ENCODE assay signal across 24 cellular contexts in the genomic region with DNA sequence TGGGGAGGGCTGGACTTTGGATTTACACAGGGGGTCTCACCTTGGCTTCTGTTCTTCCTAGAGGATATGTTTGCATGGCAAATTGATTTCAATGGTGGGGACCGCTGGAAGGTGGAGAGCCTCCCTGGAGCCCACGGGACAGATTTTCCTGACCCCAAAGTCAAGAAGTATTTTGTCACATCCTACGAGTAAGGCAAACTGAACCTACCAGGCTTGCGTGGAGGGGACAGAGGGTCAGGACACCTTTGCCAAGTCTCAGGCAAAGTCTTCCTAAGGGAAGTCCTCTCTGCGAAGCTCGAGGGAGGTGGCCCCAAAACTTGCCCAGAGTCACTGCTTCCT. TPM values are rescaled to one million over a fixed set of nuclear protein-coding genes. Genes with fewer than 3 reads are reported as not detected.
"Had no signal": no experiment of that assay in that cellular context is flagged by ENCODE, and none has a peak within 500 bp of the region (broad histone marks: within the 10 kb centered on the region; RNA-seq: fewer than 3 reads in every experiment).

No MANE protein-coding gene starts in this region.

- H3K4me1 ChIP-seq: adrenal gland, ascending aorta, tibial artery had no signal

- H3K27ac Mint-ChIP-seq: activated CD4-positive, alpha-beta memory T cell treated with anti-CD3 and anti-CD28 coated beads, Interleukin-2, amount 10 ng/mL, durations not matched to agents 7 days and 5 days; activated naive CD8-positive, alpha-beta T cell; activated T-helper 17 cell treated with anti-CD3 and anti-CD28 coated beads, Interleukin-2, amount 50 U/mL, for 72 hours; natural killer cell treated with Interleukin-12 subunit alpha and Interleukin-12 subunit beta and Interleukin-15 and Interleukin-18, amount 100 ng/mL, for 72 hours; stimulated activated naive CD8-positive, alpha-beta T cell treated with anti-CD3 and anti-CD28 coated beads, Interleukin-15, Interleukin-2, amounts not matched to agents 100 ng/mL and 50 ng/mL, for 24 hours; T-helper 17 cell had no signal

- H3K27me3 ChIP-seq: adrenal gland, ascending aorta, dorsolateral prefrontal cortex, heart right ventricle, neutrophil, pancreas, tibial artery had no signal

- H3K36me3 Mint-ChIP-seq: activated naive CD8-positive, alpha-beta T cell had no signal

- H3K4me1 Mint-ChIP-seq: activated T-helper 17 cell treated with anti-CD3 and anti-CD28 coated beads, Interleukin-2, amount 50 U/mL, for 72 hours had no signal

- H3K9me3 ChIP-seq: adrenal gland, ascending aorta, heart right ventricle, neutrophil, pancreas, tibial artery had no signal

- FAIRE-seq: colon, keratinocyte, pancreas had no signal

- H3K27ac ChIP-seq: adrenal gland, ascending aorta, dorsolateral prefrontal cortex, neutrophil, pancreas, tibial artery had no signal

- DNase-seq: activated CD4-positive, alpha-beta memory T cell treated with anti-CD3 and anti-CD28 coated beads, Interleukin-2, amount 10 ng/mL, durations not matched to agents 7 days and 5 days; activated CD4-positive, alpha-beta T cell treated with anti-CD3 and anti-CD28 coated beads for 48 hours; dorsolateral prefrontal cortex; heart right ventricle; mammary epithelial cell; midbrain; right cardiac atrium; stimulated activated CD4-positive, alpha-beta T cell treated with anti-CD3 and anti-CD28 coated beads, Interleukin-12 subunit alpha, Interleukin-12 subunit beta, amount 100 ng/mL, for 4 hours; stimulated activated CD4-positive, alpha-beta T cell treated with anti-CD3 and anti-CD28 coated beads, Interleukin-4, amount 100 ng/mL, for 4 hours; SW 1271; T-helper 17 cell; tibial artery had no signal

- H3K27me3 Mint-ChIP-seq: activated CD4-positive, alpha-beta memory T cell treated with anti-CD3 and anti-CD28 coated beads, Interleukin-2, amount 10 ng/mL, durations not matched to agents 7 days and 5 days; activated naive CD8-positive, alpha-beta T cell; activated T-helper 17 cell treated with anti-CD3 and anti-CD28 coated beads, Interleukin-2, amount 50 U/mL, for 72 hours; central memory CD8-positive, alpha-beta T cell; natural killer cell treated with Interleukin-12 subunit alpha and Interleukin-12 subunit beta and Interleukin-15 and Interleukin-18, amount 100 ng/mL, for 72 hours; stimulated activated naive CD8-positive, alpha-beta T cell treated with anti-CD3 and anti-CD28 coated beads, Interleukin-15, Interleukin-2, amounts not matched to agents 100 ng/mL and 50 ng/mL, for 24 hours; T-helper 17 cell had no signal

- H3K4me3 Mint-ChIP-seq: activated CD4-positive, alpha-beta memory T cell treated with anti-CD3 and anti-CD28 coated beads, Interleukin-2, amount 10 ng/mL, durations not matched to agents 7 days and 5 days; activated naive CD8-positive, alpha-beta T cell; activated T-helper 17 cell treated with anti-CD3 and anti-CD28 coated beads, Interleukin-2, amount 50 U/mL, for 72 hours; central memory CD8-positive, alpha-beta T cell; natural killer cell treated with Interleukin-12 subunit alpha and Interleukin-12 subunit beta and Interleukin-15 and Interleukin-18, amount 100 ng/mL, for 72 hours; stimulated activated naive CD8-positive, alpha-beta T cell treated with anti-CD3 and anti-CD28 coated beads, Interleukin-15, Interleukin-2, amounts not matched to agents 100 ng/mL and 50 ng/mL, for 24 hours; T-helper 17 cell had no signal

- H3K9me3 Mint-ChIP-seq: activated CD4-positive, alpha-beta memory T cell treated with anti-CD3 and anti-CD28 coated beads, Interleukin-2, amount 10 ng/mL, durations not matched to agents 7 days and 5 days; activated T-helper 17 cell treated with anti-CD3 and anti-CD28 coated beads, Interleukin-2, amount 50 U/mL, for 72 hours; central memory CD8-positive, alpha-beta T cell; natural killer cell treated with Interleukin-12 subunit alpha and Interleukin-12 subunit beta and Interleukin-15 and Interleukin-18, amount 100 ng/mL, for 72 hours; stimulated activated naive CD8-positive, alpha-beta T cell treated with anti-CD3 and anti-CD28 coated beads, Interleukin-15, Interleukin-2, amounts not matched to agents 100 ng/mL and 50 ng/mL, for 24 hours had no signal

- H3K4me3 ChIP-seq: adrenal gland, ascending aorta, dorsolateral prefrontal cortex, heart right ventricle, pancreas, tibial artery had no signal

- ATAC-seq: activated T-helper 17 cell treated with anti-CD3 and anti-CD28 coated beads, Interleukin-2, amount 50 U/mL, for 72 hours; natural killer cell treated with Interleukin-12 subunit alpha and Interleukin-12 subunit beta and Interleukin-15 and Interleukin-18, amount 100 ng/mL, for 72 hours; T-helper 17 cell had no signal

RNA-seq across cellular contexts. Expression of a gene that starts 20.3 kb away (rescaled TPM):
- total RNA-seq: skeletal muscle tissue had no signal
- polyA plus RNA-seq: keratinocyte had no signal
